Comparison of ENCODE assay signal across 10 cellular contexts in the genomic region with DNA sequence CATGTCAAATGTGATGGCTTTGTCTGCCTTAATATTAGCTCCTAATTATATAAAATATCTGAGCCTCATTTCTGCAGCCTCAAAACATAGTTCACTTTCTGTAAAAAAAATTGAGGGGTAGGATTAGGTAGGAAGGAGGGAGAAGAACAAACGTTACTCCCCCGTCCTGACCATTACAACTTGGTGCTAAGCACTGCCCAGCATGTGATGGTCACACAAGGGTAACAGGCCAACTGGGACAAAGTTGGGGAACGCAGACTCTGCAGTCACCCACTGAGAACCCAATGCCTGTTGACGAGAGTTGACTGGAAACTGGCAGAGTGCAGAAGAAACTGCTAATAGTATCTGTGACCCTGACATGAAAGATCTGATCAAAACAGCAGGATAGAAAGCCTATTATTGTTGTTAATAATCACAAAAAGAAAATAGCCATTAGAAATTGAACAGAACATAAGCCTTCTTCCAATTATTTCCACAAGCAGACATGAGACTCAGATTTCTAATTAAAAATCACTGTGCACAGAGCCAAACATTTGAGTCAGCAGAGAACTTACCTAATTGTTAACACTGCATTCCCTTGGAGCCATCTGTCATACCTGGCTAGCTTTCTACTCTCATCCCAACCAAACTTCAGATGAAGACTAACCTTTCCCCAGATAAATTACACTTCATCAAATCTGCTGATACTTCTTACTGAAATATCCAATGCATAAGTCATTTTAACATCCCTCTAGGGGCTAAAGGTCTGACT. TPM values are rescaled to one million over a fixed set of nuclear protein-coding genes. Genes with fewer than 3 reads are reported as not detected.
DNase-seq lines count a peak whose midpoint lies in the region; ATAC-seq and TF ChIP-seq lines count a peak whose summit lies in the region.
"Had no signal": no experiment of that assay in that cellular context is flagged by ENCODE, and none has a peak within 500 bp of the region (broad histone marks: within the 10 kb centered on the region; RNA-seq: fewer than 3 reads in every experiment).

No MANE protein-coding gene starts in this region.

- H3K9me3 ChIP-seq in MG63, result no peaks in the 10 kb centered on the region

- peak overlapping the region; percentile 35 for H3K4me3 ChIP-seq in brain microvascular endothelial cell (ENCODE audit: low read depth, low read length)
- H3K4me3 ChIP-seq in MG63, result no peak overlapping the region

- intact Hi-C loops in posterior vena cava (cut with DNase I), result no loop called here

- no peak overlapping the region for H3K4me3 Mint-ChIP-seq in nephron progenitor cell
- H3K4me3 Mint-ChIP-seq: CD4-positive, alpha-beta memory T cell; stimulated activated naive CD8-positive, alpha-beta T cell treated with anti-CD3 and anti-CD28 coated beads, Interleukin-15, Interleukin-2, amounts not matched to agents 100 ng/mL and 50 ng/mL, for 24 hours had no signal

- DNase-seq in Ammon's horn (ENCODE audit: low spot score), result peak; percentile 86
- no peak for DNase-seq in brain microvascular endothelial cell
- no peak for DNase-seq in nephron progenitor cell
- DNase-seq in D341Med (ENCODE audit: low spot score), result no peak
- no peak for DNase-seq in MG63
- DNase-seq in posterior vena cava (ENCODE audit: low spot score), result no peak
- no peak for DNase-seq in NCI-H2029 treated with DMSO at 0.1 percent for 48 hours (lab: John Stamatoyannopoulos, UW)
- DNase-seq: CD4-positive, alpha-beta memory T cell had no signal

- in situ Hi-C loops in brain microvascular endothelial cell (cut with HindIII; ENCODE audit: low pct_ligation_motif_present, low sequenced_read_pairs), result no loop called here

- TF ChIP-seq CTCF in brain microvascular endothelial cell (IDR thresholded peaks at IDR 0.05; ENCODE audit: low read depth, low read length, missing control alignments) (no peak), nephron progenitor cell (IDR thresholded peaks at IDR 0.05) (no peak)

- peak overlapping the region; percentile 78 for H3K27ac ChIP-seq in brain microvascular endothelial cell

- peak overlapping the region; percentile 91 for H3K27ac Mint-ChIP-seq in nephron progenitor cell
- H3K27ac Mint-ChIP-seq: CD4-positive, alpha-beta memory T cell; stimulated activated naive CD8-positive, alpha-beta T cell treated with anti-CD3 and anti-CD28 coated beads, Interleukin-15, Interleukin-2, amounts not matched to agents 100 ng/mL and 50 ng/mL, for 24 hours had no signal

- H3K4me1 Mint-ChIP-seq in nephron progenitor cell, result peaks cover 72% of the 10 kb centered on the region

- H3K27me3 Mint-ChIP-seq in nephron progenitor cell (ENCODE audit: low read depth, poor library complexity), result peaks cover 31% of the 10 kb centered on the region

- H3K36me3 ChIP-seq in brain microvascular endothelial cell (replicated peaks) (no peaks in the 10 kb centered on the region), MG63 (no peaks in the 10 kb centered on the region)

- peak; percentile 8 for ATAC-seq in HG02759 (IDR thresholded peaks at IDR 0.05; ENCODE audit: unreplicated experiment)

- H3K27me3 ChIP-seq in brain microvascular endothelial cell (replicated peaks) (no peaks in the 10 kb centered on the region), MG63 (peaks cover 5% of the 10 kb centered on the region; the same call in 1 of the 2 replicates)

- H3K9me3 Mint-ChIP-seq in nephron progenitor cell, result no peaks in the 10 kb centered on the region
- H3K9me3 Mint-ChIP-seq: CD4-positive, alpha-beta memory T cell; stimulated activated naive CD8-positive, alpha-beta T cell treated with anti-CD3 and anti-CD28 coated beads, Interleukin-15, Interleukin-2, amounts not matched to agents 100 ng/mL and 50 ng/mL, for 24 hours had no signal

- H3K36me3 Mint-ChIP-seq in nephron progenitor cell (ENCODE audit: low read depth), result no peaks in the 10 kb centered on the region
- H3K36me3 Mint-ChIP-seq: CD4-positive, alpha-beta memory T cell had no signal

RNA-seq across cellular contexts. Expression of a gene that starts 5.5 kb away (rescaled TPM):
- 0.07 and 0.46 TPM in 2 replicates for total RNA-seq in MG63 (2014; rRNA removed; shearing (Covaris generic); ENCODE audit: low replicate concordance)
- total RNA-seq in posterior vena cava, result 100 to 1,000 TPM; 102 to 125 TPM

RNA-seq across cellular contexts. Expression of a gene that starts 34.0 kb away (rescaled TPM):
- total RNA-seq in MG63 (2014; rRNA removed; shearing (Covaris generic); ENCODE audit: low replicate concordance), result 304 and 1,327 TPM in 2 replicates
- 10 to 100 TPM; 43.3 to 51.2 TPM for total RNA-seq in posterior vena cava

Comparison
In these comparisons a context has a peak if more than half of its experiments do, and no peak if none do; other contexts are left out.
1. RNA of a gene that starts 5.5 kb away (total RNA-seq): 102 to 125 TPM in posterior vena cava; 0.07 to 0.46 TPM in MG63; every median in the first group is over 10 times any median in the second.